ENCODE assay signal across 12 cellular contexts in the genomic region with DNA sequence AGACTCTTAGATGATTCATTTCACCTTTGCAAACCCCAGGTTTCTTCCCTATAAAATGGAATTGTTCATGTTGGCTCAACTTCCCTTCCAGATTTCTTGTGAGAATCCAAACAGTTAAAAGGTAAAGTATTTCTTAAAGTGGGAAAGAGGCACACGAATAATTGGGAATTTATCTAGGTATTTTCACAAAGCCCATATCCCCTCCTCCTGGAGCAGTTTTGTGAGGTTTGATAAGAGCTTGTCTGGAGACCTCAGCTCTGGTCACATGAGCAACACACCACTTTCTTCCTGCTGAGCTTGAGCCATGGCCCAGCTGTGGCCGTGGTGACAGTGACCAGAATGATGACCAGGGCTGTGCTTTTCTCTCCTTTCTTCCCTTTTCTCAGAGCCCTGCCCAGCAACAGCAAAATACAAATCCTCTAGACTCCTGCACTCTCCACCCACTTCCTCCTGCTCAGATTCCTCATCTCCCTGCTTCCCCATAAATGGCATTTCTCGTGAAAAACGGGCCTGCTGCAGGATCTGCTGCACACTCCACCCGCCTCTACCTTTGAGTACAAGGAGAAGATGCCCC.
A peak's percentile ranks its signal among the peaks of the same experiment; 100 is the strongest.
DNase-seq lines count a peak whose midpoint lies in the region; ATAC-seq and TF ChIP-seq lines count a peak whose summit lies in the region.
"Had no signal": no experiment of that assay in that cellular context is flagged by ENCODE, and none has a peak within 500 bp of the region (broad histone marks: within the 10 kb centered on the region; RNA-seq: fewer than 3 reads in every experiment).

No MANE protein-coding gene starts in this region.

- H3K27ac ChIP-seq in esophagus muscularis mucosa (replicated peaks in 1 of 4) (peak overlapping the region; percentile 13 to 37 (median 30)), muscle layer of duodenum (ENCODE audit: low read length) (peak overlapping the region; percentile 40)

- H3K4me3 ChIP-seq in esophagus muscularis mucosa (no peak overlapping the region), muscle layer of duodenum (ENCODE audit: low read depth in 1 of 2, low read length in 2 of 2) (no peak overlapping the region)

- H3K27me3 Mint-ChIP-seq in immature natural killer cell (ENCODE audit: low read depth in 3 of 3): peaks cover 0 to 6% (median 0%) of the 10 kb centered on the region in 3 donors

- H3K9me3 ChIP-seq in esophagus muscularis mucosa (no peaks in the 10 kb centered on the region), muscle layer of duodenum (ENCODE audit: control insufficient read depth in 1 of 2, low read length in 2 of 2) (no peaks in the 10 kb centered on the region)

- H3K9me3 Mint-ChIP-seq in immature natural killer cell: no peaks in the 10 kb centered on the region

- H3K27me3 ChIP-seq in esophagus muscularis mucosa (no peaks in the 10 kb centered on the region), muscle layer of duodenum (ENCODE audit: low read depth, low read length) (no peaks in the 10 kb centered on the region)

- TF ChIP-seq EP300 in esophagus muscularis mucosa (IDR thresholded peaks at IDR 0.05): no peak

- TF ChIP-seq POLR2A in esophagus muscularis mucosa (IDR thresholded peaks at IDR 0.05; ENCODE audit: low read depth): no peak

- H3K4me1 ChIP-seq in esophagus muscularis mucosa: peaks cover 0 to 32% (median 29%) of the 10 kb centered on the region in 4 donors
- H3K4me1 ChIP-seq in muscle layer of duodenum (ENCODE audit: control insufficient read depth in 1 of 2, insufficient read depth in 2 of 2, low read length in 2 of 2): peaks cover 6 to 8% of the 10 kb centered on the region in 2 donors

- whole genome bisulfite sequencing in esophagus muscularis mucosa: 49% methylated on average over 5 of the region's 5 CpGs

- no peak overlapping the region for H3K27ac Mint-ChIP-seq in immature natural killer cell

- H3K4me3 Mint-ChIP-seq in immature natural killer cell: no peak overlapping the region

- DNase-seq in AG20443 (ENCODE audit: low spot score): peak; percentile 14
- DNase-seq in OCI-M1 (lab: John Stamatoyannopoulos, UW): peak; percentile 80
- DNase-seq in esophagus muscularis mucosa (ENCODE audit: extremely low spot score): no peak
- no peak for DNase-seq in activated effector memory CD4-positive, alpha-beta T cell treated with anti-CD3 and anti-CD28 coated beads, Interleukin-2, amount 50 U/mL, for 16 hours
- DNase-seq in NCI-H146 (lab: John Stamatoyannopoulos, UW): no peak
- DNase-seq in immature natural killer cell: no peak
- DNase-seq: activated CD8-positive, alpha-beta memory T cell treated with anti-CD3 and anti-CD28 coated beads, Interleukin-2, amount 50 U/mL, for 4 hours; dermis blood vessel endothelial cell; NCI-H1048; SHP77 treated with DMSO at 0.1 percent for 48 hours had no signal

- no peaks in the 10 kb centered on the region for H3K4me1 Mint-ChIP-seq in immature natural killer cell

- no peaks in the 10 kb centered on the region for H3K36me3 ChIP-seq in esophagus muscularis mucosa
- H3K36me3 ChIP-seq in muscle layer of duodenum (ENCODE audit: control insufficient read depth in 1 of 2, insufficient read depth in 2 of 2, low read length in 2 of 2): no peaks in the 10 kb centered on the region

- no peak for TF ChIP-seq CTCF in esophagus muscularis mucosa (IDR thresholded peaks at IDR 0.05)

- no peak for ATAC-seq in GM19452 (IDR thresholded peaks at IDR 0.05; ENCODE audit: unreplicated experiment)

- no peaks in the 10 kb centered on the region for H3K36me3 Mint-ChIP-seq in immature natural killer cell

- intact Hi-C loops in esophagus muscularis mucosa (cut with DNase I): no loop called here

Comparison
In these comparisons a context has a peak if more than half of its experiments do, and no peak if none do; other contexts are left out.
1. DNase-seq: peak in AG20443 (single experiment) and OCI-M1 (single experiment); none in esophagus muscularis mucosa (single experiment), activated effector memory CD4-positive, alpha-beta T cell treated with anti-CD3 and anti-CD28 coated beads, Interleukin-2, amount 50 U/mL, for 16 hours (single experiment), NCI-H146 (single experiment) and immature natural killer cell (0 of 3).